In the genomic region with DNA sequence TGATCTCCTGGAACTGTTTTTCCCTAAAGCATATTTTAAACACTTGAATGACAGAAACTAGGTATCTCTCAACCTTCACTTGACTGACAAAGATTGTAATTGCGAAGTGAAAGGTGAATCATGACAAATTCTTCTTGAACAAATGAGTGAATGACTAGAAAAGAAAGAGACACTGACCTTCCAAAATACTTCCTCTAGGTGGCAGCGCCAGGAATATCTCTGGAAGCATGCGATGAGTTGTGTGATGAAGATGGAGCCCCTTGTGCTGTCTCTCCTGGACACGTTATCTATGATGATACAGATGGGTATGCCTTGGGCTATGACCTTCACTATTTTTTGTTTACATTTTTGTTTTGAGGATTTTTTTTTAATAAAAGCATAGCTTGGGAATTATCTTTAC, we compare ENCODE assay signal across 1 cellular context.
TF ChIP-seq lines count a peak whose summit lies in the region.

No MANE protein-coding gene starts in this region.

TF ChIP-seq in GM23338, 12 proteins besides CTCF, POLR2A, EP300 and RAD21:
- TF ChIP-seq, protein P1, sequence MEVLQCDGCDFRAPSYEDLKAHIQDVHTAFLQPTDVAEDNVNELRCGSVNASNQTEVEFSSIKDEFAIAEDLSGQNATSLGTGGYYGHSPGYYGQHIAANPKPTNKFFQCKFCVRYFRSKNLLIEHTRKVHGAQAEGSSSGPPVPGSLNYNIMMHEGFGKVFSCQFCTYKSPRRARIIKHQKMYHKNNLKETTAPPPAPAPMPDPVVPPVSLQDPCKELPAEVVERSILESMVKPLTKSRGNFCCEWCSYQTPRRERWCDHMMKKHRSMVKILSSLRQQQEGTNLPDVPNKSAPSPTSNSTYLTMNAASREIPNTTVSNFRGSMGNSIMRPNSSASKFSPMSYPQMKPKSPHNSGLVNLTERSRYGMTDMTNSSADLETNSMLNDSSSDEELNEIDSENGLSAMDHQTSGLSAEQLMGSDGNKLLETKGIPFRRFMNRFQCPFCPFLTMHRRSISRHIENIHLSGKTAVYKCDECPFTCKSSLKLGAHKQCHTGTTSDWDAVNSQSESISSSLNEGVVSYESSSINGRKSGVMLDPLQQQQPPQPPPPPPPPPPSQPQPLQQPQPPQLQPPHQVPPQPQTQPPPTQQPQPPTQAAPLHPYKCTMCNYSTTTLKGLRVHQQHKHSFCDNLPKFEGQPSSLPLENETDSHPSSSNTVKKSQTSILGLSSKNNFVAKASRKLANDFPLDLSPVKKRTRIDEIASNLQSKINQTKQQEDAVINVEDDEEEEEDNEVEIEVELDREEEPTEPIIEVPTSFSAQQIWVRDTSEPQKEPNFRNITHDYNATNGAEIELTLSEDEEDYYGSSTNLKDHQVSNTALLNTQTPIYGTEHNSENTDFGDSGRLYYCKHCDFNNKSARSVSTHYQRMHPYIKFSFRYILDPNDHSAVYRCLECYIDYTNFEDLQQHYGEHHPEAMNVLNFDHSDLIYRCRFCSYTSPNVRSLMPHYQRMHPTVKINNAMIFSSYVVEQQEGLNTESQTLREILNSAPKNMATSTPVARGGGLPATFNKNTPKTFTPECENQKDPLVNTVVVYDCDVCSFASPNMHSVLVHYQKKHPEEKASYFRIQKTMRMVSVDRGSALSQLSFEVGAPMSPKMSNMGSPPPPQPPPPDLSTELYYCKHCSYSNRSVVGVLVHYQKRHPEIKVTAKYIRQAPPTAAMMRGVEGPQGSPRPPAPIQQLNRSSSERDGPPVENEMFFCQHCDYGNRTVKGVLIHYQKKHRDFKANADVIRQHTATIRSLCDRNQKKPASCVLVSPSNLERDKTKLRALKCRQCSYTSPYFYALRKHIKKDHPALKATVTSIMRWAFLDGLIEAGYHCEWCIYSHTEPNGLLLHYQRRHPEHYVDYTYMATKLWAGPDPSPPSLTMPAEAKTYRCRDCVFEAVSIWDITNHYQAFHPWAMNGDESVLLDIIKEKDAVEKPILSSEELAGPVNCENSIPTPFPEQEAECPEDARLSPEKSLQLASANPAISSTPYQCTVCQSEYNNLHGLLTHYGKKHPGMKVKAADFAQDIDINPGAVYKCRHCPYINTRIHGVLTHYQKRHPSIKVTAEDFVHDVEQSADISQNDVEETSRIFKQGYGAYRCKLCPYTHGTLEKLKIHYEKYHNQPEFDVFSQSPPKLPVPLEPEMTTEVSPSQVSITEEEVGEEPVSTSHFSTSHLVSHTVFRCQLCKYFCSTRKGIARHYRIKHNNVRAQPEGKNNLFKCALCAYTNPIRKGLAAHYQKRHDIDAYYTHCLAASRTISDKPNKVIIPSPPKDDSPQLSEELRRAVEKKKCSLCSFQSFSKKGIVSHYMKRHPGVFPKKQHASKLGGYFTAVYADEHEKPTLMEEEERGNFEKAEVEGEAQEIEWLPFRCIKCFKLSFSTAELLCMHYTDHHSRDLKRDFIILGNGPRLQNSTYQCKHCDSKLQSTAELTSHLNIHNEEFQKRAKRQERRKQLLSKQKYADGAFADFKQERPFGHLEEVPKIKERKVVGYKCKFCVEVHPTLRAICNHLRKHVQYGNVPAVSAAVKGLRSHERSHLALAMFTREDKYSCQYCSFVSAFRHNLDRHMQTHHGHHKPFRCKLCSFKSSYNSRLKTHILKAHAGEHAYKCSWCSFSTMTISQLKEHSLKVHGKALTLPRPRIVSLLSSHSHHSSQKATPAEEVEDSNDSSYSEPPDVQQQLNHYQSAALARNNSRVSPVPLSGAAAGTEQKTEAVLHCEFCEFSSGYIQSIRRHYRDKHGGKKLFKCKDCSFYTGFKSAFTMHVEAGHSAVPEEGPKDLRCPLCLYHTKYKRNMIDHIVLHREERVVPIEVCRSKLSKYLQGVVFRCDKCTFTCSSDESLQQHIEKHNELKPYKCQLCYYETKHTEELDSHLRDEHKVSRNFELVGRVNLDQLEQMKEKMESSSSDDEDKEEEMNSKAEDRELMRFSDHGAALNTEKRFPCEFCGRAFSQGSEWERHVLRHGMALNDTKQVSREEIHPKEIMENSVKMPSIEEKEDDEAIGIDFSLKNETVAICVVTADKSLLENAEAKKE (CRISPR knock-in tag; IDR thresholded peaks at IDR 0.05): no peak
- TF ChIP-seq, protein P2, sequence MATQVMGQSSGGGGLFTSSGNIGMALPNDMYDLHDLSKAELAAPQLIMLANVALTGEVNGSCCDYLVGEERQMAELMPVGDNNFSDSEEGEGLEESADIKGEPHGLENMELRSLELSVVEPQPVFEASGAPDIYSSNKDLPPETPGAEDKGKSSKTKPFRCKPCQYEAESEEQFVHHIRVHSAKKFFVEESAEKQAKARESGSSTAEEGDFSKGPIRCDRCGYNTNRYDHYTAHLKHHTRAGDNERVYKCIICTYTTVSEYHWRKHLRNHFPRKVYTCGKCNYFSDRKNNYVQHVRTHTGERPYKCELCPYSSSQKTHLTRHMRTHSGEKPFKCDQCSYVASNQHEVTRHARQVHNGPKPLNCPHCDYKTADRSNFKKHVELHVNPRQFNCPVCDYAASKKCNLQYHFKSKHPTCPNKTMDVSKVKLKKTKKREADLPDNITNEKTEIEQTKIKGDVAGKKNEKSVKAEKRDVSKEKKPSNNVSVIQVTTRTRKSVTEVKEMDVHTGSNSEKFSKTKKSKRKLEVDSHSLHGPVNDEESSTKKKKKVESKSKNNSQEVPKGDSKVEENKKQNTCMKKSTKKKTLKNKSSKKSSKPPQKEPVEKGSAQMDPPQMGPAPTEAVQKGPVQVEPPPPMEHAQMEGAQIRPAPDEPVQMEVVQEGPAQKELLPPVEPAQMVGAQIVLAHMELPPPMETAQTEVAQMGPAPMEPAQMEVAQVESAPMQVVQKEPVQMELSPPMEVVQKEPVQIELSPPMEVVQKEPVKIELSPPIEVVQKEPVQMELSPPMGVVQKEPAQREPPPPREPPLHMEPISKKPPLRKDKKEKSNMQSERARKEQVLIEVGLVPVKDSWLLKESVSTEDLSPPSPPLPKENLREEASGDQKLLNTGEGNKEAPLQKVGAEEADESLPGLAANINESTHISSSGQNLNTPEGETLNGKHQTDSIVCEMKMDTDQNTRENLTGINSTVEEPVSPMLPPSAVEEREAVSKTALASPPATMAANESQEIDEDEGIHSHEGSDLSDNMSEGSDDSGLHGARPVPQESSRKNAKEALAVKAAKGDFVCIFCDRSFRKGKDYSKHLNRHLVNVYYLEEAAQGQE (IDR thresholded peaks at IDR 0.05; ENCODE audit: unreplicated experiment): no peak
- TF ChIP-seq POLR2AphosphoS5 (IDR thresholded peaks at IDR 0.05; ENCODE audit: low read depth): no peak
- TF ChIP-seq, protein P3, sequence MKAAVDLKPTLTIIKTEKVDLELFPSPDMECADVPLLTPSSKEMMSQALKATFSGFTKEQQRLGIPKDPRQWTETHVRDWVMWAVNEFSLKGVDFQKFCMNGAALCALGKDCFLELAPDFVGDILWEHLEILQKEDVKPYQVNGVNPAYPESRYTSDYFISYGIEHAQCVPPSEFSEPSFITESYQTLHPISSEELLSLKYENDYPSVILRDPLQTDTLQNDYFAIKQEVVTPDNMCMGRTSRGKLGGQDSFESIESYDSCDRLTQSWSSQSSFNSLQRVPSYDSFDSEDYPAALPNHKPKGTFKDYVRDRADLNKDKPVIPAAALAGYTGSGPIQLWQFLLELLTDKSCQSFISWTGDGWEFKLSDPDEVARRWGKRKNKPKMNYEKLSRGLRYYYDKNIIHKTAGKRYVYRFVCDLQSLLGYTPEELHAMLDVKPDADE (IDR thresholded peaks at IDR 0.05): no peak
- TF ChIP-seq ZNF114 (CRISPR knock-in tag; IDR thresholded peaks at IDR 0.05): no peak
- TF ChIP-seq EZH2phosphoT487 (IDR thresholded peaks at IDR 0.05; ENCODE audit: unreplicated experiment): no peak
- TF ChIP-seq STAT1 (IDR thresholded peaks at IDR 0.05; ENCODE audit: unreplicated experiment): no peak
- TF ChIP-seq JUNB (IDR thresholded peaks at IDR 0.05; ENCODE audit: unreplicated experiment): no peak
- no peak for TF ChIP-seq EZH2 (IDR thresholded peaks at IDR 0.05; ENCODE audit: low read depth, unreplicated experiment)
- TF ChIP-seq NANOG (IDR thresholded peaks at IDR 0.05; ENCODE audit: borderline replicate concordance): no peak
- no peak for TF ChIP-seq CREB1 (CRISPR knock-in tag; IDR thresholded peaks at IDR 0.05; ENCODE audit: low read depth)
- TF ChIP-seq ZNF331 (CRISPR knock-in tag; IDR thresholded peaks at IDR 0.05; ENCODE audit: low read depth): no peak
